In genomic region chr15:50166216-50166615, GRCh38 we compare ENCODE assay signal across 13 cellular contexts. TPM values are rescaled to one million over a fixed set of nuclear protein-coding genes. Genes with fewer than 3 reads are reported as not detected.
DNase-seq lines count a peak whose midpoint lies in the region; ATAC-seq and TF ChIP-seq lines count a peak whose summit lies in the region.
"Had no signal": no experiment of that assay in that cellular context is flagged by ENCODE, and none has a peak within 500 bp of the region (broad histone marks: within the 10 kb centered on the region; RNA-seq: fewer than 3 reads in every experiment).

No MANE protein-coding gene starts in this region.

- H3K27ac ChIP-seq in ACC112 (ENCODE audit: low read depth, low read length) (peak overlapping the region; percentile 89), GM23338 (ENCODE audit: low read depth) (no peak overlapping the region), adrenal gland (peak overlapping the region; percentile 6 to 86 (median 35))
- H3K27ac ChIP-seq: vagina had no signal

- peaks cover 35% of the 10 kb centered on the region for H3K4me1 ChIP-seq in ACC112 (ENCODE audit: control insufficient read depth, insufficient read depth, low read length, unreplicated experiment)
- H3K4me1 ChIP-seq in GM23338 (ENCODE audit: insufficient read depth): no peaks in the 10 kb centered on the region
- peaks cover 18 to 21% of the 10 kb centered on the region in 2 donors for H3K4me1 ChIP-seq in adrenal gland (replicated peaks in 1 of 2)
- H3K4me1 ChIP-seq: vagina had no signal

- no peak overlapping the region for H3K4me2 ChIP-seq in GM23338

- H2AFZ ChIP-seq in ACC112 (ENCODE audit: low read length, unreplicated experiment) (peak overlapping the region; percentile 41), GM23338 (peak overlapping the region; percentile 33; the same call in 1 of the 2 replicates)

- peak in 1 of 2 donors; percentile 26 for TF ChIP-seq POLR2A in adrenal gland (IDR thresholded peaks at IDR 0.05)

- H3K9me3 Mint-ChIP-seq in GM23338: peaks cover 7% of the 10 kb centered on the region; the same call in 2 of the 3 replicates
- no peaks in the 10 kb centered on the region for H3K9me3 Mint-ChIP-seq in activated naive CD4-positive, alpha-beta T cell treated with anti-CD3 and anti-CD28 coated beads, Interleukin-2, amount 10 ng/mL, durations not matched to agents 7 days and 5 days

- TF ChIP-seq CTCF in GM23338 (conservative IDR thresholded peaks at IDR 0.05; ENCODE audit: low read depth in 2 of 2): no peak
- TF ChIP-seq CTCF in adrenal gland (IDR thresholded peaks at IDR 0.05): peak in 1 of 6 experiments; percentile 17
- no peak for TF ChIP-seq CTCF in foreskin fibroblast (IDR thresholded peaks at IDR 0.05; ENCODE audit: low read depth, low read length)

- H3K36me3 ChIP-seq in ACC112 (ENCODE audit: insufficient read depth, low read length) (no peaks in the 10 kb centered on the region), GM23338 (ENCODE audit: insufficient read depth) (no peaks in the 10 kb centered on the region), adrenal gland (replicated peaks in 1 of 2) (no peaks in the 10 kb centered on the region)
- H3K36me3 ChIP-seq: vagina had no signal

- DNase-seq in GM23338 (ENCODE audit: low spot score) (no peak), adrenal gland (no peak), foreskin fibroblast (peak; percentile 44 to 73), NCI-H69 (lab: John Stamatoyannopoulos, UW) (no peak)
- DNase-seq in activated CD4-positive, alpha-beta T cell treated with anti-CD3 and anti-CD28 coated beads, Interleukin-2, amount 50 U/mL, for 48 hours: no peak
- no peak for DNase-seq in activated effector memory CD4-positive, alpha-beta T cell treated with anti-CD3 and anti-CD28 coated beads, Interleukin-2, amount 50 U/mL, for 16 hours
- DNase-seq in activated naive CD4-positive, alpha-beta T cell treated with anti-CD3 and anti-CD28 coated beads, Interleukin-2, amount 10 ng/mL, durations not matched to agents 7 days and 5 days: no peak
- DNase-seq: anterior cingulate cortex, NCI-H2107, T-helper 9 cell had no signal

- H3K4me3 ChIP-seq in ACC112 (ENCODE audit: low read depth, low read length) (0 out of 2 replicates have a peak overlapping the region, but pooled peaks have one; percentile 25), GM23338 (no peak overlapping the region), adrenal gland (no peak overlapping the region), foreskin fibroblast (ENCODE audit: low read depth in 1 of 2, low read length in 2 of 2) (no peak overlapping the region)
- H3K4me3 ChIP-seq: vagina had no signal

- no peaks in the 10 kb centered on the region for H3K79me2 ChIP-seq in ACC112 (ENCODE audit: control insufficient read depth, insufficient read depth, low read length, unreplicated experiment)
- no peaks in the 10 kb centered on the region for H3K79me2 ChIP-seq in GM23338 (replicated peaks; ENCODE audit: insufficient read depth)

- WGBS in adrenal gland, 4 donors: 18 to 46% (median 33%) methylated on average over 1 of the region's 1 CpG

- H3K27me3 Mint-ChIP-seq in GM23338 (ENCODE audit: insufficient read depth, low read depth, poor library complexity): peaks cover 3% of the 10 kb centered on the region
- H3K27me3 Mint-ChIP-seq in activated naive CD4-positive, alpha-beta T cell treated with anti-CD3 and anti-CD28 coated beads, Interleukin-2, amount 10 ng/mL, durations not matched to agents 7 days and 5 days: peaks cover 6% of the 10 kb centered on the region

- H3K27ac Mint-ChIP-seq in GM23338: no peak overlapping the region
- no peak overlapping the region for H3K27ac Mint-ChIP-seq in activated naive CD4-positive, alpha-beta T cell treated with anti-CD3 and anti-CD28 coated beads, Interleukin-2, amount 10 ng/mL, durations not matched to agents 7 days and 5 days

- peaks cover 2% of the 10 kb centered on the region; the same call in 2 of the 3 replicates for H3K4me1 Mint-ChIP-seq in GM23338
- H3K4me1 Mint-ChIP-seq in activated naive CD4-positive, alpha-beta T cell treated with anti-CD3 and anti-CD28 coated beads, Interleukin-2, amount 10 ng/mL, durations not matched to agents 7 days and 5 days: no peaks in the 10 kb centered on the region

- H3K9me3 ChIP-seq in adrenal gland (replicated peaks in 1 of 3): no peaks in the 10 kb centered on the region
- H3K9me3 ChIP-seq: vagina had no signal

- CTCF ChIA-PET in activated naive CD4-positive, alpha-beta T cell treated with anti-CD3 and anti-CD28 coated beads, Interleukin-2, amount 10 ng/mL, durations not matched to agents 7 days and 5 days (lab: Charles Lee): no interaction called here

- no peak overlapping the region for H3K4me3 Mint-ChIP-seq in GM23338
- H3K4me3 Mint-ChIP-seq in activated naive CD4-positive, alpha-beta T cell treated with anti-CD3 and anti-CD28 coated beads, Interleukin-2, amount 10 ng/mL, durations not matched to agents 7 days and 5 days: no peak overlapping the region
- H3K4me3 Mint-ChIP-seq: CD14-positive monocyte had no signal

- no peak for ATAC-seq in GM23338

- H4K20me1 ChIP-seq in GM23338 (replicated peaks; ENCODE audit: insufficient read depth): no peaks in the 10 kb centered on the region

- intact Hi-C loops in adrenal gland (cut with DNase I): no loop called here

- no peaks in the 10 kb centered on the region for H3F3A ChIP-seq in GM23338 (replicated peaks; ENCODE audit: low read depth)

- H3K9me2 ChIP-seq in GM23338 (ENCODE audit: insufficient read depth): no peaks in the 10 kb centered on the region

- peaks cover 4% of the 10 kb centered on the region; the same call in 2 of the 3 replicates for H3K36me3 Mint-ChIP-seq in GM23338 (ENCODE audit: low read depth)
- no peaks in the 10 kb centered on the region for H3K36me3 Mint-ChIP-seq in activated naive CD4-positive, alpha-beta T cell treated with anti-CD3 and anti-CD28 coated beads, Interleukin-2, amount 10 ng/mL, durations not matched to agents 7 days and 5 days
- H3K36me3 Mint-ChIP-seq: CD14-positive monocyte had no signal

- H3K27me3 ChIP-seq in ACC112 (ENCODE audit: insufficient read depth, low read length) (no peaks in the 10 kb centered on the region), GM23338 (ENCODE audit: insufficient read depth) (no peaks in the 10 kb centered on the region), adrenal gland (no peaks in the 10 kb centered on the region)
- H3K27me3 ChIP-seq: vagina had no signal

TF ChIP-seq in GM23338, 12 proteins besides CTCF, POLR2A, EP300 and RAD21:
- no peak for TF ChIP-seq NANOG (IDR thresholded peaks at IDR 0.05; ENCODE audit: borderline replicate concordance)
- no peak for TF ChIP-seq CREB1 (CRISPR knock-in tag; IDR thresholded peaks at IDR 0.05; ENCODE audit: low read depth)
- no peak for TF ChIP-seq JUNB (IDR thresholded peaks at IDR 0.05; ENCODE audit: unreplicated experiment)
- TF ChIP-seq ZNF331 (CRISPR knock-in tag; IDR thresholded peaks at IDR 0.05; ENCODE audit: low read depth): no peak
- TF ChIP-seq ZNF114 (CRISPR knock-in tag; IDR thresholded peaks at IDR 0.05): no peak

RNA-seq across cellular contexts. Expression of gene SLC27A2, which starts 15.8 kb away (rescaled TPM):
- 7.5 and 9.4 TPM in 2 replicates for total RNA-seq in GM23338 (2014; rRNA removed; shearing (Covaris generic))
- polyA plus RNA-seq in GM23338 (2016; fragmentation: Nextera tagmentation; extraction: Ambion mirVana): 2.1 and 2.8 TPM in 2 replicates
- total RNA-seq in adrenal gland: 10 to 100 TPM; 14.6 to 49.5 (median 36.0) TPM
- 10 to 100 TPM in 1 of 3 donors, 1 to 10 TPM in 2; 8.0 to 13.0 (median 8.1) TPM for polyA plus RNA-seq in adrenal gland

RNA-seq across cellular contexts. Expression of gene ATP8B4, which starts 47.2 kb away (rescaled TPM):
- total RNA-seq in GM23338 (2014; rRNA removed; shearing (Covaris generic)): 0.24 and 4.5 TPM in 2 replicates
- polyA plus RNA-seq in GM23338 (2016; fragmentation: Nextera tagmentation; extraction: Ambion mirVana) (0.07 TPM in 1 of 2 replicates, not detected in the other), adrenal gland (1 to 10 TPM; 2.4 to 3.6 (median 2.7) TPM)
- total RNA-seq in adrenal gland: 10 to 100 TPM in 3 of 8 donors, 1 to 10 TPM in 5; 2.1 to 23.9 (median 8.9) TPM

Comparison
In these comparisons a context has a peak if more than half of its experiments do, and no peak if none do; other contexts are left out.
1. DNase-seq: peak in foreskin fibroblast (2 of 2); none in GM23338 (single experiment), adrenal gland (0 of 7), NCI-H69 (single experiment), activated CD4-positive, alpha-beta T cell treated with anti-CD3 and anti-CD28 coated beads, Interleukin-2, amount 50 U/mL, for 48 hours (0 of 2), activated effector memory CD4-positive, alpha-beta T cell treated with anti-CD3 and anti-CD28 coated beads, Interleukin-2, amount 50 U/mL, for 16 hours (single experiment) and activated naive CD4-positive, alpha-beta T cell treated with anti-CD3 and anti-CD28 coated beads, Interleukin-2, amount 10 ng/mL, durations not matched to agents 7 days and 5 days (single experiment).